Comparison of ENCODE assay signal across 8 cellular contexts in the genomic region with DNA sequence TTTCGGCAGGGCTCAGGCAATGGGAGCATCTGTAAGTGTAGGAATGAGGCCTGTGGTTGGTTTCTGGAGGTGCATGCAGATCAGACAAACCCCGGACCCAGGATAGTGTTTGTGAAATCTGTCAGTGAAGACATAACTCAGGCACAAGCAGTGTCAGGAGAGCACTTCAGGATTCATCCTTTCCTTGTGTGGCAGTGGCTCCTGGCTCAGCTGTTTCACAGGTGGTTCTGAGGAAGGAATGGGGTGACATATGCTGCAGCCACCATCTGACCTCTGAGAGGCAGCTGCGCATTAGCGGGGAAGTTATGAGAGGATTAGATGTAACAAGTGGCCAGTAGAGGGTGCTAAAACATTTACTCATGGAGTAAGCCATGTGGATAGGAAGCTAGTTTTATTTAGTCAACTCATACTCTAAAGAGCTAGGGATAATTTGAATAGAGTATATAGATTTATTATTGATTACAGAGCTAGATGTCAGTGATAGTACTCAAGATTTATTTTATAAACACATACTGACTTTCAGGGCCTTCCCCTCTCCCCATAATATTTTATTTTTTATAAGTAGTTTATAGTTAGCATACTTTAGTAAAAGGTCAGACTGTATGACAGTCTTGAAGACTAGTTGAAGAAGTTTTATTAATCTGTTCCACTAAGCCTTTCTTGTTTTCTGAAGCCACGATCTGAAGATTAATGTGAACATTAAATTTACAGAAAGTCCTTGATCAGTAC. TPM values are rescaled to one million over a fixed set of nuclear protein-coding genes. Genes with fewer than 3 reads are reported as not detected.
DNase-seq lines count a peak whose midpoint lies in the region; ATAC-seq, FAIRE-seq and TF ChIP-seq lines count a peak whose summit lies in the region.

No MANE protein-coding gene starts in this region.

- no peak overlapping the region for H3K4me3 ChIP-seq in WI38 (ENCODE audit: low read depth, low read length)
- H3K4me3 ChIP-seq in endodermal cell (ENCODE audit: low read length) = no peak overlapping the region
- H3K4me3 ChIP-seq in mesenchymal stem cell (ENCODE audit: insufficient read depth in 1 of 2, low read depth in 1 of 2, low read length in 2 of 2) = no peak overlapping the region
- no peak overlapping the region for H3K4me3 ChIP-seq in tibial artery

- H2BK15ac ChIP-seq in mesenchymal stem cell (ENCODE audit: low read depth, poor library complexity, severe bottlenecking) = no peak overlapping the region

- no peaks in the 10 kb centered on the region for H3K9me3 Mint-ChIP-seq in endodermal cell

- H3K27ac Mint-ChIP-seq in endodermal cell = no peak overlapping the region

- DNase-seq in D721Med (ENCODE audit: insufficient read length, low spot score) = no peak
- peak; percentile 86 for DNase-seq in NCI-H2227 treated with DMSO at 0.1 percent for 48 hours (lab: John Stamatoyannopoulos, UW)
- peak; percentile 79 for DNase-seq in endodermal cell
- peak; percentile 84 for DNase-seq in mesenchymal stem cell
- DNase-seq in tibial artery = peak in 1 of 2 donors; percentile 38

- H3K36me3 ChIP-seq in endodermal cell (ENCODE audit: control insufficient read depth, insufficient read depth, low read length) (peaks cover 16% of the 10 kb centered on the region), mesenchymal stem cell (ENCODE audit: control insufficient read depth in 1 of 2, insufficient read depth in 2 of 2, low read depth in 1 of 2, low read length in 2 of 2) (peaks cover 6 to 34% of the 10 kb centered on the region in 2 experiments), tibial artery (peaks cover 9 to 17% (median 11%) of the 10 kb centered on the region in 3 donors)

- no peak overlapping the region for H4K91ac ChIP-seq in mesenchymal stem cell (ENCODE audit: low read length)

- TF ChIP-seq CTCF in D721Med (IDR thresholded peaks at IDR 0.05; ENCODE audit: insufficient read depth, missing control alignments) (peak; percentile 80), WI38 (IDR thresholded peaks at IDR 0.05; ENCODE audit: low read depth, low read length) (peak; percentile 45), endodermal cell (conservative IDR thresholded peaks at IDR 0.05) (peak; percentile 87), tibial artery (IDR thresholded peaks at IDR 0.05) (peak; percentile 70 to 73)

- H3K4me1 ChIP-seq in endodermal cell (ENCODE audit: control insufficient read depth, insufficient read depth, low read length) (peaks cover 6% of the 10 kb centered on the region), mesenchymal stem cell (ENCODE audit: control insufficient read depth, insufficient read depth, low read depth, low read length) (peaks cover 2% of the 10 kb centered on the region), tibial artery (peaks cover 0 to 57% (median 26%) of the 10 kb centered on the region in 4 donors)

- FAIRE-seq in D721Med (lab: Jason Lieb, UNC) = peak; percentile 73

- intact Hi-C loops in tibial artery (cut with DNase I; ENCODE audit: low total_unique reads) = no loop called here

- H2AFZ ChIP-seq in mesenchymal stem cell (ENCODE audit: low read depth, low read length) = no peak overlapping the region

- no peak overlapping the region for H3K4me3 Mint-ChIP-seq in endodermal cell

- H3K27ac ChIP-seq in endodermal cell (ENCODE audit: low read depth, low read length) (no peak overlapping the region), mesenchymal stem cell (ENCODE audit: low read length, poor library complexity, severe bottlenecking) (no peak overlapping the region), tibial artery (peak overlapping the region; percentile 9 to 77)

- peaks cover 22% of the 10 kb centered on the region for H3K79me1 ChIP-seq in mesenchymal stem cell (replicated peaks; ENCODE audit: low read length, poor library complexity, severe bottlenecking)

- WGBS in endodermal cell (ENCODE audit: insufficient coverage in 1 of 2, insufficient read length in 1 of 2), 2 experiments = 57% methylated on average over 5 of the region's 5 CpGs; no CpG with 5 or more reads in 1 of the 2 experiments
- 44% methylated on average over 4 of the region's 5 CpGs for WGBS in mesenchymal stem cell

- peak overlapping the region; percentile 52 for H4K8ac ChIP-seq in mesenchymal stem cell (ENCODE audit: low read length)

- no peak overlapping the region for H3K23ac ChIP-seq in mesenchymal stem cell (ENCODE audit: low read length in 2 of 2)

- H3K18ac ChIP-seq in mesenchymal stem cell (ENCODE audit: low read depth in 1 of 2, low read length in 2 of 2) = no peak overlapping the region

- H3K9ac ChIP-seq in endodermal cell (ENCODE audit: extremely low read depth, low read length, poor library complexity, severe bottlenecking) = no peak overlapping the region
- H3K9ac ChIP-seq in mesenchymal stem cell (ENCODE audit: low read length) = peak overlapping the region; percentile 42

- ATAC-seq in GM19438 (IDR thresholded peaks at IDR 0.05; ENCODE audit: low read depth, unreplicated experiment) (peak; percentile 97), HG03439 (IDR thresholded peaks at IDR 0.05; ENCODE audit: unreplicated experiment) (peak; percentile 77)

- no peak overlapping the region for H2AK5ac ChIP-seq in mesenchymal stem cell (ENCODE audit: low read length, severe bottlenecking)

- peaks cover 17% of the 10 kb centered on the region for H3K36me3 Mint-ChIP-seq in endodermal cell (ENCODE audit: low read depth)

- no peak overlapping the region for H3K14ac ChIP-seq in mesenchymal stem cell (ENCODE audit: low read length in 2 of 2)

- no peak overlapping the region for H2BK5ac ChIP-seq in mesenchymal stem cell (ENCODE audit: low read depth, low read length, poor library complexity, severe bottlenecking)

- no peaks in the 10 kb centered on the region for H3K27me3 Mint-ChIP-seq in endodermal cell (ENCODE audit: insufficient read depth)

- no peaks in the 10 kb centered on the region for H3K27me3 ChIP-seq in endodermal cell (ENCODE audit: control insufficient read depth, insufficient read depth, low read length, poor library complexity, severe bottlenecking)
- H3K27me3 ChIP-seq in mesenchymal stem cell (ENCODE audit: control insufficient read depth in 1 of 2, insufficient read depth in 1 of 2, low read length in 2 of 2) = no peaks in the 10 kb centered on the region
- H3K27me3 ChIP-seq in tibial artery = no peaks in the 10 kb centered on the region

- no peak overlapping the region for H2BK12ac ChIP-seq in mesenchymal stem cell (ENCODE audit: low read length in 2 of 2)

- peaks cover 13% of the 10 kb centered on the region for H3K4me1 Mint-ChIP-seq in endodermal cell

- no peak overlapping the region for H3K4ac ChIP-seq in mesenchymal stem cell (ENCODE audit: low read depth in 1 of 2, low read length in 2 of 2)

- no peak overlapping the region for H3K4me2 ChIP-seq in mesenchymal stem cell (ENCODE audit: low read length, poor library complexity, severe bottlenecking)

- no peak overlapping the region for H2BK120ac ChIP-seq in mesenchymal stem cell (ENCODE audit: low read depth, low read length)

- H3K9me3 ChIP-seq in endodermal cell (ENCODE audit: control insufficient read depth, low read length) (no peaks in the 10 kb centered on the region), mesenchymal stem cell (ENCODE audit: control insufficient read depth, low read length) (no peaks in the 10 kb centered on the region), tibial artery (no peaks in the 10 kb centered on the region)

RNA-seq across cellular contexts. Expression of a gene that starts 28.4 kb away (rescaled TPM):
- 10 to 100 TPM; 27.5 to 27.9 TPM for total RNA-seq in endodermal cell
- 26.1 TPM for polyA plus RNA-seq in endodermal cell (2013, experiment 1 of 2)
- polyA plus RNA-seq in endodermal cell (2013, experiment 2 of 2) = 26.3 TPM
- 28.1 TPM for polyA plus RNA-seq in mesenchymal stem cell (2013, experiment 1 of 2)
- 28.1 TPM for polyA plus RNA-seq in mesenchymal stem cell (2013, experiment 2 of 2)

Comparison
In these comparisons a context has a peak if more than half of its experiments do, and no peak if none do; other contexts are left out.
1. H3K27ac ChIP-seq: peak in tibial artery (2 of 2); none in endodermal cell (single experiment) and mesenchymal stem cell (single experiment).
2. Peak in every context shown above with its lines, with median percentiles within 50 percentile points of each other: CTCF ChIP-seq.